ENCODE assay signal across 20 cellular contexts in the genomic region with DNA sequence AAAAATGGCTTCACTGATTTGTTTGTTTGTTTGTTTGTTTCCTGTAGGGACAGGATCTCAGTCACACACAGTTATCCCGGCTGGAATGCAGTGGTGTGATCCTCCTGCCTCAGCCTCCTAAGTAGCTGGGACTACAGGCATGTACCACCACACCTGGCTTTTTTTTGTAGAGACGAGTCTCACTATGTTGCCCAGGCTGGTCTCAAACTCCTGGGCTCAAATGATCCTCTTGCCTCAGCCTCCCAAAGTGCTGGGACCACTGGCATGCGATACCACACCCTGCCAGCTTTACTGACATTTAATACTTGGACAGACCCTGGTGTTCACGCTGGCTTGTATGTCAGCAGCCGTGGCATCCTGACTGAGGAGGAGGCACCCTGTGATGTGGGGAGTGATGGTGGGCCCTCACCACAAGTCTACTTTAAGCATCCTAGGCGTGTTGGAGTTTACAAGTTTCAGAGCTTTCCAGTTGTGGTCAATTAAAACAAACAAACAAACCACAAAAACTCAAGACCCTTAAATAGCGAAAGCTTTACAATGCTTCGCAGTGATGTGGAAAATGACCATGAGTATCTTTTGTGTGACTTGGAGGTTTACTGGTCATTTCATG.
"Had no signal": no experiment of that assay in that cellular context is flagged by ENCODE, and none has a peak within 500 bp of the region (broad histone marks: within the 10 kb centered on the region; RNA-seq: fewer than 3 reads in every experiment).

No MANE protein-coding gene starts in this region.

- H3K27me3 ChIP-seq: testis, upper lobe of left lung had no signal

- H3K4me1 ChIP-seq: testis had no signal

- H2AFZ ChIP-seq: parathyroid adenoma had no signal

- H3K36me3 ChIP-seq: stomach, upper lobe of left lung had no signal

- H3K9me3 ChIP-seq: mucosa of descending colon, stomach, testis, upper lobe of left lung had no signal

- H3K9ac ChIP-seq: parathyroid adenoma had no signal

- H3K4me3 ChIP-seq: mucosa of descending colon, stomach, testis, upper lobe of left lung had no signal

- ATAC-seq: activated CD8-positive, alpha-beta memory T cell treated with anti-CD3 and anti-CD28 coated beads, Interleukin-2, amount 10 ng/mL, durations not matched to agents 7 days and 5 days; left ventricle myocardium superior; mucosa of descending colon; naive thymus-derived CD4-positive, alpha-beta T cell; sciatic nerve; stimulated activated effector memory CD8-positive, alpha-beta T cell treated with anti-CD3 and anti-CD28 coated beads, Interleukin-12 subunit alpha, Interleukin-12 subunit beta, amount 100 ng/mL, for 72 hours had no signal

- DNase-seq: activated CD4-positive, alpha-beta T cell treated with anti-CD3 and anti-CD28 coated beads, Interleukin-2, amount 50 U/mL, for 4 hours; activated CD8-positive, alpha-beta memory T cell treated with anti-CD3 and anti-CD28 coated beads, Interleukin-2, amount 10 ng/mL, durations not matched to agents 7 days and 5 days; activated naive CD4-positive, alpha-beta T cell treated with Interleukin-2 at 50 U/mL for 16 hours; activated naive CD8-positive, alpha-beta T cell treated with anti-CD3 and anti-CD28 coated beads, Interleukin-2, amount 10 ng/mL, durations not matched to agents 7 days and 5 days; activated T-cell treated with anti-CD3 and anti-CD28 coated beads, Interleukin-2, amount 50 U/mL, for 24 hours; amygdala; immature natural killer cell; kidney glomerular epithelial cell; left ventricle myocardium superior; mucosa of descending colon; naive thymus-derived CD4-positive, alpha-beta T cell; stimulated activated CD4-positive, alpha-beta T cell treated with anti-CD3 and anti-CD28 coated beads, Interleukin-4, amount 100 ng/mL, for 24 hours; stomach; SW 1271; testis; upper lobe of left lung; WERI-Rb-1 had no signal

- H3K27ac ChIP-seq: parathyroid adenoma, stomach, testis, upper lobe of left lung, WERI-Rb-1 had no signal
